15 cellular contexts compared by ENCODE assay signal in genomic region chr11:44400431-44400830, GRCh38.
"Had no signal": no experiment of that assay in that cellular context is flagged by ENCODE, and none has a peak within 500 bp of the region (broad histone marks: within the 10 kb centered on the region; RNA-seq: fewer than 3 reads in every experiment).

No MANE protein-coding gene starts in this region.

- H3K4me3 ChIP-seq: ascending aorta, dorsolateral prefrontal cortex, sigmoid colon, upper lobe of left lung had no signal

- H3K4me1 ChIP-seq: ascending aorta, sigmoid colon, upper lobe of left lung had no signal

- H3K9me3 ChIP-seq: ascending aorta, upper lobe of left lung had no signal

- H3K36me3 ChIP-seq: ascending aorta, sigmoid colon, upper lobe of left lung had no signal

- H3K27ac ChIP-seq: ascending aorta, dorsolateral prefrontal cortex, sigmoid colon, upper lobe of left lung had no signal

- DNase-seq: activated B cell treated with CpG ODN at 0.5 μM for 24 hours; activated CD4-positive, alpha-beta T cell treated with anti-CD3 and anti-CD28 coated beads, Interleukin-2, amount 10 ng/mL, durations not matched to agents 24 days and 14 days; activated naive CD4-positive, alpha-beta T cell treated with Interleukin-2 at 50 U/mL for 16 hours; activated naive CD8-positive, alpha-beta T cell treated with anti-CD3 and anti-CD28 coated beads, Interleukin-2, amount 50 U/mL, for 24 hours; dorsolateral prefrontal cortex; islet precursor cell; mammary epithelial cell; sigmoid colon; stimulated activated CD4-positive, alpha-beta T cell treated with anti-CD3 and anti-CD28 coated beads, Interleukin-2, amount 100 ng/mL, for 24 hours; stimulated activated naive CD4-positive, alpha-beta T cell; upper lobe of left lung had no signal

- FAIRE-seq: bronchial epithelial cell had no signal

- H3K27me3 ChIP-seq: ascending aorta, upper lobe of left lung had no signal

- ATAC-seq: activated naive CD8-positive, alpha-beta T cell treated with anti-CD3 and anti-CD28 coated beads, Interleukin-2, amount 50 U/mL, for 24 hours; esophagus mucosa; natural killer cell treated with Interleukin-12 subunit alpha and Interleukin-12 subunit beta and Interleukin-15 and Interleukin-18, amount 100 ng/mL, for 72 hours had no signal
